In the genomic region with DNA sequence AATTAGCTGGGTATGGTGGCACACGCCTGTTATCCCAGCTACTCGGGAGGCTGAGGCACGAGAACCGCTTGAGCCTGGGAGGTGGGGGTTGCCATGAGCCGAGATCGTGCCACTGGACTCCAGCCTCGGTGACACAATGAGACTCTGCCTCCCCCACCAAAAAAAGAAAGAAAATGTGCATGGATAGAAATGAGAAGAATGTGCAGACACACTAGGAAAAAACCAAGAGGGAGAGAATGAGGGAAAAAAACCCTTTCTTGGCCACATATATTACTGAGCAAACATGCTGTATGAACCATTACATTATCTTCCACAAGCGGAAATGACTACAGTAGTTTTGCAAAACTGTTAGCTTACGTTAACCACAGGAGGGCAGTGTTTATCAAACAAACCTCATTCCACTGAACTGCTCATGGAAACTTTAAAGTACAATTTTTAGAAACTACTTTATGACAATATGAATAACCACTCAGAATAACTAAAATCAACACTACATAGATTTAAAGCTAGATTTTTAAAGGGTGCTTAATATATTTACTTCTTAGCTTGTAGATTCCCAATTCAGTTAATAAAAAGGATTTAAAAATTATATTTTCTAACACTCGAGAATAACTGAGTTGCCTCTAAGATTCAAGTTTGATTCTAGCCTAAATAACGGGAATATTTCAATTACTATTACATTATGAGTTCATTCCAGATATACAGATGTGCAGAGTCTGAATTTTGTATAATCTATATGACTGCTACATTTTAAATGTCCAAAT, we compare ENCODE assay signal across 8 cellular contexts. TPM values are rescaled to one million over a fixed set of nuclear protein-coding genes. Genes with fewer than 3 reads are reported as not detected.
DNase-seq lines count a peak whose midpoint lies in the region; ATAC-seq, FAIRE-seq and TF ChIP-seq lines count a peak whose summit lies in the region.

No MANE protein-coding gene starts in this region.

- H3K36me3 ChIP-seq in Panc1 (ENCODE audit: control insufficient read depth, insufficient read depth, low read length): no peaks in the 10 kb centered on the region
- no peaks in the 10 kb centered on the region for H3K36me3 ChIP-seq in ascending aorta
- peaks cover 4% of the 10 kb centered on the region for H3K36me3 ChIP-seq in skeletal muscle satellite cell (ENCODE audit: insufficient read depth, low read length)

- peak; percentile 77 for ATAC-seq in HG03575 (IDR thresholded peaks at IDR 0.05; ENCODE audit: extremely low read depth, insufficient number of reproducible peaks, low FRiP score, unreplicated experiment)
- ATAC-seq in Panc1: peak; percentile 90

- peak overlapping the region; percentile 19 to 21 for H3K4me3 ChIP-seq in Panc1 (ENCODE audit: low read depth in 2 of 2, low read length in 2 of 2)
- H3K4me3 ChIP-seq in ascending aorta: peak overlapping the region in 1 of 2 donors; percentile 39
- no peak overlapping the region for H3K4me3 ChIP-seq in skeletal muscle satellite cell (ENCODE audit: low read length)

- peaks cover 30% of the 10 kb centered on the region for H3K4me1 ChIP-seq in Panc1 (ENCODE audit: control insufficient read depth, insufficient read depth, low read length)
- peaks cover 0 to 11% of the 10 kb centered on the region in 2 donors for H3K4me1 ChIP-seq in ascending aorta
- H3K4me1 ChIP-seq in skeletal muscle satellite cell (ENCODE audit: control insufficient read depth, insufficient read depth, low read length): peaks cover 10% of the 10 kb centered on the region

- peak; percentile 98 for FAIRE-seq in GM19239 (lab: Jason Lieb, UNC)

- DNase-seq in DMS 273 (lab: John Stamatoyannopoulos, UW; ENCODE audit: unreplicated experiment): peak; percentile 73
- DNase-seq in GM19239 (ENCODE audit: insufficient read length, low spot score): peak; percentile 40
- DNase-seq in Panc1 (ENCODE audit: low read depth, low spot score): peak; percentile 81
- DNase-seq in ascending aorta (ENCODE audit: low spot score in 2 of 2): no peak
- peak; percentile 67 for DNase-seq in hepatic stellate cell (ENCODE audit: low spot score)
- DNase-seq in NCI-H1092 treated with DMSO at 0.1 percent for 48 hours (lab: John Stamatoyannopoulos, UW): no peak

- H3K27me3 ChIP-seq in Panc1 (ENCODE audit: control insufficient read depth, insufficient read depth, low read length) (no peaks in the 10 kb centered on the region), ascending aorta (no peaks in the 10 kb centered on the region), skeletal muscle satellite cell (ENCODE audit: control insufficient read depth, insufficient read depth, low read length) (no peaks in the 10 kb centered on the region)

- intact Hi-C loops in Panc1 (cut with micrococcal nuclease; ENCODE audit: unreplicated experiment): loop anchor here (5.0 kb wide), 2 partner anchors 85 to 295 kb away; no protein-coding TSS in a partner anchor
- intact Hi-C loops in ascending aorta (cut with DNase I): loop anchor here (2.0 to 10.0 kb wide), 2 partner anchors 27 to 293 kb away; partner anchors contain the start of gene ASXL2

- peak overlapping the region; percentile 3 for H3K9ac ChIP-seq in skeletal muscle satellite cell (ENCODE audit: low read depth, low read length)

- POLR2A ChIA-PET in Panc1 (lab: Charles Lee): interaction anchor here (0.6 to 1.5 kb wide), 3 partner anchors 14 to 288 kb away, joined by 4 to 9 read pairs (median 4); partner anchors contain the start of gene ASXL2

- TF ChIP-seq CTCF in Panc1 (IDR thresholded peaks at IDR 0.05) (peak; percentile 72), ascending aorta (IDR thresholded peaks at IDR 0.05) (peak; percentile 63 to 65 (median 65))

- no peaks in the 10 kb centered on the region for H3K9me3 ChIP-seq in Panc1 (ENCODE audit: control insufficient read depth, insufficient read depth, low read depth, low read length)
- H3K9me3 ChIP-seq in ascending aorta: no peaks in the 10 kb centered on the region
- H3K9me3 ChIP-seq in skeletal muscle satellite cell (replicated peaks; ENCODE audit: low read length): no peaks in the 10 kb centered on the region

- CTCF ChIA-PET in Panc1 (lab: Charles Lee): interaction anchor here (0.6 to 1.3 kb wide), 8 partner anchors 14 to 420 kb away, joined by 3 to 8 read pairs (median 4); partner anchors contain the start of gene ASXL2

- TSS peak; percentile 9 for BruUV-seq in Panc1 (replicated peaks; lab: Mats Ljungman, UMichigan)

- in situ Hi-C loops in Panc1 (cut with HindIII; ENCODE audit: low pct_unique_long_range_greater_than_20kb, low sequenced_read_pairs): no loop called here

- peak overlapping the region; percentile 78 for H3K27ac ChIP-seq in Panc1 (ENCODE audit: low read length)
- H3K27ac ChIP-seq in ascending aorta: peak overlapping the region; percentile 7 to 46

- H3K4me2 ChIP-seq in skeletal muscle satellite cell (ENCODE audit: low read length): peak overlapping the region; percentile 49

RNA-seq across cellular contexts. Expression of gene ASXL2, which starts 26.4 kb away (rescaled TPM):
- 43.4 TPM for total RNA-seq in Panc1 (2021; ENCODE audit: unreplicated experiment)
- polyA plus RNA-seq in Panc1 (2012; ENCODE audit: insufficient read length): 20.2 TPM
- 8.7 TPM for total RNA-seq in ascending aorta
- total RNA-seq in skeletal muscle satellite cell (2012; rRNA removed): 9.4 and 11.6 TPM in 2 replicates

Comparison
In these comparisons a context has a peak if more than half of its experiments do, and no peak if none do; other contexts are left out.
1. DNase-seq: peak in DMS 273 (single experiment), GM19239 (single experiment), Panc1 (single experiment) and hepatic stellate cell (single experiment); none in ascending aorta (0 of 2) and NCI-H1092 treated with DMSO at 0.1 percent for 48 hours (single experiment).